In genomic region chr2:118834440-118834810, GRCh38 we compare ENCODE assay signal across 23 cellular contexts. TPM values are rescaled to one million over a fixed set of nuclear protein-coding genes. Genes with fewer than 3 reads are reported as not detected.
DNase-seq lines count a peak whose midpoint lies in the region; TF ChIP-seq lines count a peak whose summit lies in the region.
"Had no signal": no experiment of that assay in that cellular context is flagged by ENCODE, and none has a peak within 500 bp of the region (broad histone marks: within the 10 kb centered on the region; RNA-seq: fewer than 3 reads in every experiment).

No MANE protein-coding gene starts in this region.

- H3K27me3 ChIP-seq in H7 (ENCODE audit: control insufficient read depth, insufficient read depth, low read length) (peaks cover 87% of the 10 kb centered on the region), spleen (replicated peaks in 1 of 7) (peaks cover 15 to 99% (median 82%) of the 10 kb centered on the region in 7 donors)
- peaks cover 34% of the 10 kb centered on the region for H3K27me3 ChIP-seq in CD4-positive, alpha-beta memory T cell (ENCODE audit: insufficient read depth, low read length)

- no peak for TF ChIP-seq POLR2A in spleen (IDR thresholded peaks at IDR 0.05)

- intact Hi-C loops in spleen (cut with DNase I; ENCODE audit: low total_unique reads): no loop called here
- intact Hi-C loops in CD4-positive, alpha-beta memory T cell (cut with micrococcal nuclease): no loop called here

- no peak overlapping the region for H3K27ac Mint-ChIP-seq in mesothelial cell of epicardium
- H3K27ac Mint-ChIP-seq in CD4-positive, alpha-beta memory T cell: no peak overlapping the region
- H3K27ac Mint-ChIP-seq: activated CD4-positive, alpha-beta T cell treated with anti-CD3 and anti-CD28 coated beads, Interleukin-2, amount 10 ng/mL, durations not matched to agents 7 days and 5 days; HFFc6; naive thymus-derived CD8-positive, alpha-beta T cell; stimulated activated naive CD8-positive, alpha-beta T cell treated with anti-CD3 and anti-CD28 coated beads, Interleukin-15, Interleukin-2, amounts not matched to agents 100 ng/mL and 50 ng/mL, for 24 hours had no signal

- no peaks in the 10 kb centered on the region for H3K36me3 ChIP-seq in H7 (replicated peaks; ENCODE audit: control insufficient read depth, insufficient read depth, low read length)
- H3K36me3 ChIP-seq in spleen: no peaks in the 10 kb centered on the region
- no peaks in the 10 kb centered on the region for H3K36me3 ChIP-seq in CD4-positive, alpha-beta memory T cell (ENCODE audit: insufficient read depth, low read length)
- H3K36me3 ChIP-seq: tibial nerve had no signal

- peak; percentile 77 for DNase-seq in H7
- DNase-seq in ecto neural progenitor cell (ENCODE audit: low spot score): peak; percentile 55
- DNase-seq in mesothelial cell of epicardium (ENCODE audit: low spot score in 2 of 2, unreplicated experiment in 2 of 2): no peak
- peak; percentile 30 for DNase-seq in spleen
- no peak for DNase-seq in stimulated activated CD8-positive, alpha-beta memory T cell treated with anti-CD3 and anti-CD28 coated beads, Interleukin-4, amount 100 ng/mL, for 48 hours
- DNase-seq in CD4-positive, alpha-beta memory T cell: no peak
- no peak for DNase-seq in hippocampal formation (lab: John Stamatoyannopoulos, UW)
- DNase-seq: activated CD4-positive, alpha-beta T cell treated with anti-CD3 and anti-CD28 coated beads, Interleukin-2, amount 10 ng/mL, durations not matched to agents 7 days and 5 days; activated CD8-positive, alpha-beta memory T cell treated with anti-CD3 and anti-CD28 coated beads, Interleukin-2, amount 50 U/mL, for 4 hours; activated effector memory CD4-positive, alpha-beta T cell treated with Interleukin-2 at 50 U/mL for 16 hours; DMS79; head of caudate nucleus; HFFc6; NCI-H1694 treated with DMSO at 0.1 percent for 48 hours; NCI-H226; SHP77 treated with DMSO at 0.1 percent for 48 hours had no signal

- peaks cover 4% of the 10 kb centered on the region for H3K36me3 Mint-ChIP-seq in mesothelial cell of epicardium
- H3K36me3 Mint-ChIP-seq in CD4-positive, alpha-beta memory T cell: no peaks in the 10 kb centered on the region

- POLR2A ChIA-PET in CD4-positive, alpha-beta memory T cell (lab: Charles Lee; ENCODE audit: partially characterized antibody): no interaction called here

- peaks cover 89% of the 10 kb centered on the region for H3K27me3 Mint-ChIP-seq in mesothelial cell of epicardium (ENCODE audit: low read depth)
- peaks cover 65% of the 10 kb centered on the region in 2 donors for H3K27me3 Mint-ChIP-seq in CD4-positive, alpha-beta memory T cell

- no peaks in the 10 kb centered on the region for H3K9me3 Mint-ChIP-seq in mesothelial cell of epicardium
- no peaks in the 10 kb centered on the region for H3K9me3 Mint-ChIP-seq in CD4-positive, alpha-beta memory T cell
- H3K9me3 Mint-ChIP-seq: activated CD4-positive, alpha-beta T cell treated with anti-CD3 and anti-CD28 coated beads, Interleukin-2, amount 10 ng/mL, durations not matched to agents 7 days and 5 days; HFFc6; naive thymus-derived CD8-positive, alpha-beta T cell; stimulated activated naive CD8-positive, alpha-beta T cell treated with anti-CD3 and anti-CD28 coated beads, Interleukin-15, Interleukin-2, amounts not matched to agents 100 ng/mL and 50 ng/mL, for 24 hours had no signal

- WGBS in spleen, 5 donors: 1 to 7% (median 4%) methylated on average over 14 to 18 of the region's 18 CpGs

- peaks cover 13 to 28% (median 23%) of the 10 kb centered on the region in 6 donors for H3K4me1 ChIP-seq in spleen
- H3K4me1 ChIP-seq in CD4-positive, alpha-beta memory T cell (ENCODE audit: insufficient read depth, low read length): no peaks in the 10 kb centered on the region

- peaks cover 69% of the 10 kb centered on the region for H3K4me1 Mint-ChIP-seq in mesothelial cell of epicardium
- H3K4me1 Mint-ChIP-seq in CD4-positive, alpha-beta memory T cell: peaks cover 2 to 17% (median 10%) of the 10 kb centered on the region in 4 donors

- H3K9me3 ChIP-seq in spleen: no peaks in the 10 kb centered on the region
- no peaks in the 10 kb centered on the region for H3K9me3 ChIP-seq in CD4-positive, alpha-beta memory T cell (ENCODE audit: control insufficient read depth in 1 of 2, low read length in 2 of 2)
- H3K9me3 ChIP-seq: tibial nerve had no signal

- H3K4me3 Mint-ChIP-seq in mesothelial cell of epicardium: peak overlapping the region; percentile 77
- H3K4me3 Mint-ChIP-seq in CD4-positive, alpha-beta memory T cell: peak overlapping the region in 4 of 8 donors; percentile 25 to 66 (median 42)
- H3K4me3 Mint-ChIP-seq: activated CD4-positive, alpha-beta T cell treated with anti-CD3 and anti-CD28 coated beads, Interleukin-2, amount 10 ng/mL, durations not matched to agents 7 days and 5 days; HFFc6; stimulated activated naive CD8-positive, alpha-beta T cell treated with anti-CD3 and anti-CD28 coated beads, Interleukin-15, Interleukin-2, amounts not matched to agents 100 ng/mL and 50 ng/mL, for 24 hours had no signal

- CTCF ChIA-PET in CD4-positive, alpha-beta memory T cell (lab: Charles Lee; ENCODE audit: partially characterized antibody): no interaction called here

- H3K4me3 ChIP-seq in H7 (ENCODE audit: insufficient read depth, low read depth, low read length) (peak overlapping the region; percentile 6; the same call in 1 of the 2 replicates), spleen (no peak overlapping the region)
- H3K4me3 ChIP-seq in CD4-positive, alpha-beta memory T cell (ENCODE audit: low read length in 2 of 2): no peak overlapping the region
- H3K4me3 ChIP-seq: K562 had no signal

- TF ChIP-seq CTCF in mesothelial cell of epicardium (IDR thresholded peaks at IDR 0.05; ENCODE audit: unreplicated experiment): no peak
- TF ChIP-seq CTCF in spleen (IDR thresholded peaks at IDR 0.05 in 8 of 11, conservative IDR thresholded peaks at IDR 0.05 in 3 of 11): no peak

- no peak overlapping the region for H3K27ac ChIP-seq in spleen
- H3K27ac ChIP-seq in CD4-positive, alpha-beta memory T cell (ENCODE audit: low read depth, low read length): no peak overlapping the region
- H3K27ac ChIP-seq: coronary artery, tibial nerve had no signal

RNA-seq across cellular contexts. Expression of gene EN1, which starts 13.0 kb away (rescaled TPM):
- total RNA-seq in H7 (2014; rRNA removed; shearing (Covaris generic)): not detected in 2 replicates
- total RNA-seq in mesothelial cell of epicardium (17.7 to 18.3 TPM (median 17.9 TPM) in 3 replicates), spleen (not detected)
- not detected for polyA plus RNA-seq in spleen
- not detected for total RNA-seq in CD4-positive, alpha-beta memory T cell
- polyA plus RNA-seq in CD4-positive, alpha-beta memory T cell: not detected
- total RNA-seq: activated CD4-positive, alpha-beta T cell treated with anti-CD3 and anti-CD28 coated beads, Interleukin-2, amount 10 ng/mL, durations not matched to agents 7 days and 5 days; endothelial cell of umbilical vein; HFFc6; lung microvascular endothelial cell; naive thymus-derived CD8-positive, alpha-beta T cell had no signal
- polyA plus RNA-seq: endothelial cell of umbilical vein; naive thymus-derived CD8-positive, alpha-beta T cell had no signal

Comparison
In these comparisons a context has a peak if more than half of its experiments do, and no peak if none do; other contexts are left out.
1. DNase-seq: peak in H7 (single experiment), ecto neural progenitor cell (single experiment) and spleen (single experiment); none in mesothelial cell of epicardium (0 of 2), stimulated activated CD8-positive, alpha-beta memory T cell treated with anti-CD3 and anti-CD28 coated beads, Interleukin-4, amount 100 ng/mL, for 48 hours (single experiment), CD4-positive, alpha-beta memory T cell (0 of 5) and hippocampal formation (0 of 2).
2. RNA of gene EN1, which starts 13.0 kb away (total RNA-seq): 17.7 to 18.3 TPM in mesothelial cell of epicardium; not detected in H7, not detected in spleen and not detected in CD4-positive, alpha-beta memory T cell; every median in the first group is over 10 times any median in the second.